ENCODE assay signal across 8 cellular contexts in genomic region chr15:63043391-63044076, GRCh38. TPM values are rescaled to one million over a fixed set of nuclear protein-coding genes. Genes with fewer than 3 reads are reported as not detected.
DNase-seq lines count a peak whose midpoint lies in the region; ATAC-seq and TF ChIP-seq lines count a peak whose summit lies in the region.

No MANE protein-coding gene starts in this region.

- no peaks in the 10 kb centered on the region for H3K36me3 Mint-ChIP-seq in activated CD4-positive, alpha-beta T cell treated with anti-CD3 and anti-CD28 coated beads, Interleukin-2, amount 10 ng/mL, durations not matched to agents 7 days and 5 days (ENCODE audit: low read depth)
- no peaks in the 10 kb centered on the region for H3K36me3 Mint-ChIP-seq in activated T-cell treated with anti-CD3 and anti-CD28 coated beads, Interleukin-2, amount 50 U/mL, for 72 hours (ENCODE audit: insufficient read depth in 2 of 2)

- no peak for DNase-seq in activated CD4-positive, alpha-beta T cell treated with anti-CD3 and anti-CD28 coated beads, Interleukin-2, amount 10 ng/mL, durations not matched to agents 7 days and 5 days
- DNase-seq in activated CD4-positive, alpha-beta T cell treated with anti-CD3 and anti-CD28 coated beads for 4 hours = no peak
- DNase-seq in activated T-cell treated with anti-CD3 and anti-CD28 coated beads, Interleukin-2, amount 50 U/mL, for 72 hours = peak; percentile 14 to 15
- DNase-seq in heart right ventricle = peak in 1 of 2 donors; percentile 42
- DNase-seq in retinal pigment epithelial cell (ENCODE audit: low read depth) = no peak
- DNase-seq in GM19240 (ENCODE audit: insufficient read length, low spot score) = no peak
- no peak for DNase-seq in NCI-H2196 (lab: John Stamatoyannopoulos, UW; ENCODE audit: unreplicated experiment)
- DNase-seq in NCI-H1092 treated with DMSO at 0.1 percent for 48 hours (lab: John Stamatoyannopoulos, UW) = no peak

- H3K27ac ChIP-seq in heart right ventricle = peak overlapping the region; percentile 90 to 100 (median 98)

- no peaks in the 10 kb centered on the region for H3K9me3 Mint-ChIP-seq in activated CD4-positive, alpha-beta T cell treated with anti-CD3 and anti-CD28 coated beads, Interleukin-2, amount 10 ng/mL, durations not matched to agents 7 days and 5 days
- no peaks in the 10 kb centered on the region for H3K9me3 Mint-ChIP-seq in activated T-cell treated with anti-CD3 and anti-CD28 coated beads, Interleukin-2, amount 50 U/mL, for 72 hours

- ATAC-seq in activated T-cell treated with anti-CD3 and anti-CD28 coated beads, Interleukin-2, amount 50 U/mL, for 72 hours (replicated peaks in 1 of 2) = no peak
- ATAC-seq in heart right ventricle = peak in 2 of 8 donors; percentile 4 to 10

- intact Hi-C loops in heart right ventricle (cut with DNase I) = loop anchor here in 8 of 10 donors (2.0 to 10.0 kb wide), 10 partner anchors 43 to 361 kb away; no protein-coding TSS in a partner anchor

- peak overlapping the region; percentile 59 for H3K4me3 Mint-ChIP-seq in activated CD4-positive, alpha-beta T cell treated with anti-CD3 and anti-CD28 coated beads, Interleukin-2, amount 10 ng/mL, durations not matched to agents 7 days and 5 days
- peak overlapping the region; percentile 83 to 88 for H3K4me3 Mint-ChIP-seq in activated T-cell treated with anti-CD3 and anti-CD28 coated beads, Interleukin-2, amount 50 U/mL, for 72 hours

- POLR2A ChIA-PET in activated CD4-positive, alpha-beta T cell treated with anti-CD3 and anti-CD28 coated beads, Interleukin-2, amount 10 ng/mL, durations not matched to agents 7 days and 5 days (lab: Charles Lee) = no interaction called here

- H3K27me3 Mint-ChIP-seq in activated CD4-positive, alpha-beta T cell treated with anti-CD3 and anti-CD28 coated beads, Interleukin-2, amount 10 ng/mL, durations not matched to agents 7 days and 5 days = peaks cover 88% of the 10 kb centered on the region
- H3K27me3 Mint-ChIP-seq in activated T-cell treated with anti-CD3 and anti-CD28 coated beads, Interleukin-2, amount 50 U/mL, for 72 hours (ENCODE audit: low read depth) = peaks cover 78% of the 10 kb centered on the region

- H3K4me1 Mint-ChIP-seq in activated CD4-positive, alpha-beta T cell treated with anti-CD3 and anti-CD28 coated beads, Interleukin-2, amount 10 ng/mL, durations not matched to agents 7 days and 5 days = peaks cover 12% of the 10 kb centered on the region
- peaks cover 19% of the 10 kb centered on the region for H3K4me1 Mint-ChIP-seq in activated T-cell treated with anti-CD3 and anti-CD28 coated beads, Interleukin-2, amount 50 U/mL, for 72 hours (ENCODE audit: low read depth)

- H3K4me3 ChIP-seq in heart right ventricle = peak overlapping the region; percentile 66 to 92 (median 80)
- peak overlapping the region; percentile 85 for H3K4me3 ChIP-seq in retinal pigment epithelial cell (ENCODE audit: low read length)

- peaks cover 4 to 48% (median 19%) of the 10 kb centered on the region in 9 donors for H3K4me1 ChIP-seq in heart right ventricle

- H3K27ac Mint-ChIP-seq in activated CD4-positive, alpha-beta T cell treated with anti-CD3 and anti-CD28 coated beads, Interleukin-2, amount 10 ng/mL, durations not matched to agents 7 days and 5 days = no peak overlapping the region
- no peak overlapping the region for H3K27ac Mint-ChIP-seq in activated T-cell treated with anti-CD3 and anti-CD28 coated beads, Interleukin-2, amount 50 U/mL, for 72 hours

- H3K27me3 ChIP-seq in heart right ventricle = peaks cover 0 to 81% (median 0%) of the 10 kb centered on the region in 7 donors

- H3K9me3 ChIP-seq in heart right ventricle = no peaks in the 10 kb centered on the region

- peaks cover 0 to 35% (median 25%) of the 10 kb centered on the region in 9 donors for H3K36me3 ChIP-seq in heart right ventricle

- TF ChIP-seq CTCF in heart right ventricle (IDR thresholded peaks at IDR 0.05) (no peak), retinal pigment epithelial cell (conservative IDR thresholded peaks at IDR 0.05; ENCODE audit: low read depth, low read length) (no peak)

- 1% methylated on average over 53 to 54 of the region's 54 CpGs for WGBS in heart right ventricle, 2 donors

- CTCF ChIA-PET in activated CD4-positive, alpha-beta T cell treated with anti-CD3 and anti-CD28 coated beads, Interleukin-2, amount 10 ng/mL, durations not matched to agents 7 days and 5 days (lab: Charles Lee) = interaction anchor here (0.6 to 1.3 kb wide), 2 partner anchors 9 to 1352 kb away, joined by 3 read pairs; no protein-coding TSS in a partner anchor

RNA-seq across cellular contexts. Expression of gene TPM1, which starts 1.0 kb away (rescaled TPM):
- total RNA-seq in activated CD4-positive, alpha-beta T cell treated with anti-CD3 and anti-CD28 coated beads, Interleukin-2, amount 10 ng/mL, durations not matched to agents 7 days and 5 days = 1 to 10 TPM; 4.0 to 4.5 TPM
- 1 to 10 TPM; 9.5 to 9.6 TPM for total RNA-seq in activated T-cell treated with anti-CD3 and anti-CD28 coated beads, Interleukin-2, amount 50 U/mL, for 72 hours
- over 10,000 TPM; 11,955 to 17,571 (median 14,403) TPM for total RNA-seq in heart right ventricle
- polyA plus RNA-seq in heart right ventricle = over 10,000 TPM; 10,066 to 18,091 TPM

Comparison
In these comparisons a context has a peak if more than half of its experiments do, and no peak if none do; other contexts are left out.
1. DNase-seq: peak in activated T-cell treated with anti-CD3 and anti-CD28 coated beads, Interleukin-2, amount 50 U/mL, for 72 hours (2 of 2); none in activated CD4-positive, alpha-beta T cell treated with anti-CD3 and anti-CD28 coated beads, Interleukin-2, amount 10 ng/mL, durations not matched to agents 7 days and 5 days (single experiment), activated CD4-positive, alpha-beta T cell treated with anti-CD3 and anti-CD28 coated beads for 4 hours (0 of 2), retinal pigment epithelial cell (single experiment), GM19240 (single experiment), NCI-H2196 (single experiment) and NCI-H1092 treated with DMSO at 0.1 percent for 48 hours (single experiment).
2. RNA of gene TPM1, which starts 1.0 kb away (total RNA-seq): 11,955 to 17,571 TPM in heart right ventricle; 9.5 to 9.6 TPM in activated T-cell treated with anti-CD3 and anti-CD28 coated beads, Interleukin-2, amount 50 U/mL, for 72 hours and 4.0 to 4.5 TPM in activated CD4-positive, alpha-beta T cell treated with anti-CD3 and anti-CD28 coated beads, Interleukin-2, amount 10 ng/mL, durations not matched to agents 7 days and 5 days; every median in the first group is over 1,000 times any median in the second.